In genomic region chr14:103286968-103287850, GRCh38 we compare ENCODE assay signal across 1 cellular context.
TF ChIP-seq lines count a peak whose summit lies in the region.

No MANE protein-coding gene starts in this region.

TF ChIP-seq in H1, 55 proteins besides CTCF, POLR2A, EP300 and RAD21:
- TF ChIP-seq CHD2 (IDR thresholded peaks at IDR 0.05; ENCODE audit: low read length) (no peak), SRF (IDR thresholded peaks at IDR 0.05; ENCODE audit: low read depth, low read length) (peak; percentile 42; the same call in 1 of the 2 replicates)
